Comparison of ENCODE assay signal across 15 cellular contexts in the genomic region with DNA sequence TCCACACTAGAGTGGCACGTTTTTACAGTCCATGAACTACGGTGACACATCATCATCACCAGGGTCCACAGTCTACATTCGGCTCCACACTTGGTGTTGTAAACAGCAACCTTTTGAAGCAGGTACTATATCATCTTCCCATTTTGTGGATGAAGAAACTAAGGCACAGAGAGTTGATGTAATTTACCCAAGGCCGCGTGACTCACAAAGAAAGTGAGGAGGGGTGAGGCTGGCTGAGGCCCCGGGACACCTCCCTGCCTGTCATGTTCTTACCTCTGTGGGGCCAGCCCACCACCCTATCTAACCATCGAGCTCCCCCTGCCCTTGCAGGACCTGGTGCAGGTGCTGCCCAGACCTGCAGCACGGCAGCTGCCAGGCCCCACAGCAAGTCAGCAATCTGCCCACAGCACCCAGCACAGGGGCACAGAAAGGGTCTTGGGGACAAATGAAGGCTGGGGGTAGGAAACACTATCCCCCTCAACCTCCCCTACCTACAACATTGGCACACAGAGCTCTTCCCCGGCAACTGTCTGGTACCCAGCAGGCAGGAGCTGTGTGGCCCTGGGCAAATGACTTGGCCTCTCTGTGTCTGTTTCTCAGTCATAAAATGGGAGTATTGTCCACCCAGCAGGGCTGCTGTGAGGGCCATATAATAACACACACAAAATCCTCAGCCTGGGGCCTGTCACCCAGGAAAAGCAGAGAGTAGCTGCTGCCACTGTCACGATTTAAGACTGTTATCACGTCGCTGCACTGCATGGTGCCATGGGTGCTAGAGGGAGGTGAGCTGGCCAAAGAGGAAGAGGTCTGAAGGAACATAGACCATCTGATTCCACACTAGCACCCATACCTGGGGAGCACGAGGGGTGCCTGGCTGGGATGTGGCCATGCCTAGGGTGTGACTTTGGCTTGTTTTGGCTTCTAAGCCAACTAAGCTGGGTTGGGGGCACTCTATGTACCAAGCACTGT.
DNase-seq lines count a peak whose midpoint lies in the region; ATAC-seq, FAIRE-seq and TF ChIP-seq lines count a peak whose summit lies in the region.
"Had no signal": no experiment of that assay in that cellular context is flagged by ENCODE, and none has a peak within 500 bp of the region (broad histone marks: within the 10 kb centered on the region; RNA-seq: fewer than 3 reads in every experiment).

No MANE protein-coding gene starts in this region.

- no peak overlapping the region for H3K9ac ChIP-seq in kidney (ENCODE audit: low read length in 2 of 2)

- FAIRE-seq in kidney (lab: Jason Lieb, UNC) (no peak), urothelium cell line (lab: Jason Lieb, UNC) (no peak)

- H3K27ac Mint-ChIP-seq in CD4-positive, alpha-beta memory T cell, result peak overlapping the region in 5 of 7 donors; percentile 30 to 87 (median 65)
- H3K27ac Mint-ChIP-seq in activated T-helper 2 cell treated with anti-CD3 and anti-CD28 coated beads, Interferon-gamma antibody, Interleukin-2, Interleukin-4, amounts not matched to agents 10 μg/mL and 5 μg/mL and 100 μg/mL, durations not matched to agents 14 hours and 24 hours and 36 hours, result peak overlapping the region; percentile 18
- H3K27ac Mint-ChIP-seq in stimulated activated effector memory CD8-positive, alpha-beta T cell treated with anti-CD3 and anti-CD28 coated beads, Interleukin-12 subunit alpha, Interleukin-12 subunit beta, amount 100 ng/mL, for 72 hours, result peak overlapping the region; percentile 74
- H3K27ac Mint-ChIP-seq: activated CD4-positive, alpha-beta memory T cell treated with anti-CD3 and anti-CD28 coated beads, Interleukin-2, amount 10 ng/mL, durations not matched to agents 7 days and 5 days; T-helper 2 cell treated with Interferon-gamma antibody and Interleukin-4, amounts not matched to agents 5 μg/mL and 100 μg/mL, for 36 hours had no signal

- DNase-seq in CD4-positive, alpha-beta memory T cell, result no peak
- no peak for DNase-seq in activated T-helper 2 cell treated with anti-CD3 and anti-CD28 coated beads, Interferon-gamma antibody, Interleukin-2, Interleukin-4, amounts not matched to agents 10 μg/mL and 5 μg/mL and 100 μg/mL, durations not matched to agents 14 hours and 24 hours and 36 hours (ENCODE audit: low spot score)
- no peak for DNase-seq in kidney
- no peak for DNase-seq in stimulated activated effector memory CD8-positive, alpha-beta T cell treated with anti-CD3 and anti-CD28 coated beads, Interleukin-12 subunit alpha, Interleukin-12 subunit beta, amount 100 ng/mL, for 72 hours (ENCODE audit: low spot score in 2 of 2)
- no peak for DNase-seq in urothelium cell line (ENCODE audit: low spot score)
- no peak for DNase-seq in A172 (ENCODE audit: low spot score)
- DNase-seq in foreskin keratinocyte, result no peak
- DNase-seq: activated CD4-positive, alpha-beta memory T cell treated with anti-CD3 and anti-CD28 coated beads, Interleukin-2, amount 10 ng/mL, durations not matched to agents 7 days and 5 days; activated gamma-delta T cell; mammary epithelial cell; MG63; ovary; stimulated activated CD4-positive, alpha-beta T cell treated with anti-CD3 and anti-CD28 coated beads, Interleukin-15, amount 100 ng/mL, for 24 hours had no signal

- peaks cover 97% of the 10 kb centered on the region for H3K4me1 ChIP-seq in CD4-positive, alpha-beta memory T cell (ENCODE audit: insufficient read depth, low read length)
- H3K4me1 ChIP-seq in kidney (ENCODE audit: control insufficient read depth in 1 of 2, insufficient read depth in 1 of 2, low read depth in 1 of 2, low read length in 2 of 2) (peaks cover 24 to 72% of the 10 kb centered on the region in 2 donors), foreskin keratinocyte (no peaks in the 10 kb centered on the region)

- peaks cover 53 to 95% (median 78%) of the 10 kb centered on the region in 4 donors for H3K4me1 Mint-ChIP-seq in CD4-positive, alpha-beta memory T cell
- H3K4me1 Mint-ChIP-seq in activated T-helper 2 cell treated with anti-CD3 and anti-CD28 coated beads, Interferon-gamma antibody, Interleukin-2, Interleukin-4, amounts not matched to agents 10 μg/mL and 5 μg/mL and 100 μg/mL, durations not matched to agents 14 hours and 24 hours and 36 hours (ENCODE audit: low read depth), result peaks cover 33% of the 10 kb centered on the region
- peaks cover 90% of the 10 kb centered on the region for H3K4me1 Mint-ChIP-seq in stimulated activated effector memory CD8-positive, alpha-beta T cell treated with anti-CD3 and anti-CD28 coated beads, Interleukin-12 subunit alpha, Interleukin-12 subunit beta, amount 100 ng/mL, for 72 hours

- no peaks in the 10 kb centered on the region for H3K27me3 Mint-ChIP-seq in CD4-positive, alpha-beta memory T cell
- H3K27me3 Mint-ChIP-seq in activated T-helper 2 cell treated with anti-CD3 and anti-CD28 coated beads, Interferon-gamma antibody, Interleukin-2, Interleukin-4, amounts not matched to agents 10 μg/mL and 5 μg/mL and 100 μg/mL, durations not matched to agents 14 hours and 24 hours and 36 hours (ENCODE audit: low read depth), result no peaks in the 10 kb centered on the region
- H3K27me3 Mint-ChIP-seq: activated CD4-positive, alpha-beta memory T cell treated with anti-CD3 and anti-CD28 coated beads, Interleukin-2, amount 10 ng/mL, durations not matched to agents 7 days and 5 days had no signal

- no peak overlapping the region for H3K27ac ChIP-seq in CD4-positive, alpha-beta memory T cell (ENCODE audit: low read depth, low read length)
- peak overlapping the region; percentile 5 to 8 for H3K27ac ChIP-seq in kidney (ENCODE audit: low read depth in 2 of 2, low read length in 2 of 2)
- no peak overlapping the region for H3K27ac ChIP-seq in foreskin keratinocyte
- H3K27ac ChIP-seq: ovary had no signal

- peaks cover 4 to 51% of the 10 kb centered on the region in 2 donors for H3K36me3 Mint-ChIP-seq in CD4-positive, alpha-beta memory T cell
- H3K36me3 Mint-ChIP-seq in activated T-helper 2 cell treated with anti-CD3 and anti-CD28 coated beads, Interferon-gamma antibody, Interleukin-2, Interleukin-4, amounts not matched to agents 10 μg/mL and 5 μg/mL and 100 μg/mL, durations not matched to agents 14 hours and 24 hours and 36 hours (ENCODE audit: low read depth), result peaks cover 14% of the 10 kb centered on the region
- peaks cover 22% of the 10 kb centered on the region for H3K36me3 Mint-ChIP-seq in stimulated activated effector memory CD8-positive, alpha-beta T cell treated with anti-CD3 and anti-CD28 coated beads, Interleukin-12 subunit alpha, Interleukin-12 subunit beta, amount 100 ng/mL, for 72 hours

- peaks cover 31% of the 10 kb centered on the region for H3K36me3 ChIP-seq in CD4-positive, alpha-beta memory T cell (ENCODE audit: insufficient read depth, low read length)
- no peaks in the 10 kb centered on the region for H3K36me3 ChIP-seq in kidney (ENCODE audit: control insufficient read depth in 1 of 2, insufficient read depth in 2 of 2, low read length in 2 of 2)
- H3K36me3 ChIP-seq: MG63, ovary had no signal

- H3K9me3 Mint-ChIP-seq in CD4-positive, alpha-beta memory T cell, result no peaks in the 10 kb centered on the region
- H3K9me3 Mint-ChIP-seq in activated T-helper 2 cell treated with anti-CD3 and anti-CD28 coated beads, Interferon-gamma antibody, Interleukin-2, Interleukin-4, amounts not matched to agents 10 μg/mL and 5 μg/mL and 100 μg/mL, durations not matched to agents 14 hours and 24 hours and 36 hours, result no peaks in the 10 kb centered on the region
- H3K9me3 Mint-ChIP-seq in stimulated activated effector memory CD8-positive, alpha-beta T cell treated with anti-CD3 and anti-CD28 coated beads, Interleukin-12 subunit alpha, Interleukin-12 subunit beta, amount 100 ng/mL, for 72 hours, result no peaks in the 10 kb centered on the region
- H3K9me3 Mint-ChIP-seq: activated CD4-positive, alpha-beta memory T cell treated with anti-CD3 and anti-CD28 coated beads, Interleukin-2, amount 10 ng/mL, durations not matched to agents 7 days and 5 days; T-helper 2 cell treated with Interferon-gamma antibody and Interleukin-4, amounts not matched to agents 5 μg/mL and 100 μg/mL, for 36 hours had no signal

- H3K9me3 ChIP-seq in CD4-positive, alpha-beta memory T cell (ENCODE audit: control insufficient read depth in 1 of 2, low read length in 2 of 2), result no peaks in the 10 kb centered on the region
- no peaks in the 10 kb centered on the region for H3K9me3 ChIP-seq in kidney (ENCODE audit: control insufficient read depth in 1 of 2, low read length in 2 of 2)
- H3K9me3 ChIP-seq: MG63, ovary had no signal

- H3K4me3 ChIP-seq in CD4-positive, alpha-beta memory T cell (ENCODE audit: low read length in 2 of 2), result no peak overlapping the region
- no peak overlapping the region for H3K4me3 ChIP-seq in kidney (ENCODE audit: low read length in 2 of 2)
- H3K4me3 ChIP-seq: MG63, ovary had no signal

- no peak for ATAC-seq in stimulated activated effector memory CD8-positive, alpha-beta T cell treated with anti-CD3 and anti-CD28 coated beads, Interleukin-12 subunit alpha, Interleukin-12 subunit beta, amount 100 ng/mL, for 72 hours
- no peak for ATAC-seq in GM19351 (IDR thresholded peaks at IDR 0.05; ENCODE audit: unreplicated experiment)
- no peak for ATAC-seq in foreskin keratinocyte

- intact Hi-C loops in CD4-positive, alpha-beta memory T cell (cut with micrococcal nuclease), result no loop called here
- intact Hi-C loops in activated T-helper 2 cell treated with anti-CD3 and anti-CD28 coated beads, Interferon-gamma antibody, Interleukin-2, Interleukin-4, amounts not matched to agents 10 μg/mL and 5 μg/mL and 100 μg/mL, durations not matched to agents 14 hours and 24 hours and 36 hours (cut with micrococcal nuclease), result no loop called here
- intact Hi-C loops in kidney (cut with DNase I), result no loop called here

- CTCF ChIA-PET in CD4-positive, alpha-beta memory T cell (lab: Charles Lee; ENCODE audit: partially characterized antibody), result interaction anchor here (1.1 kb wide), 1 partner anchor 494 kb away, joined by 3 read pairs; no protein-coding TSS in a partner anchor

- TF ChIP-seq CTCF in kidney (IDR thresholded peaks at IDR 0.05; ENCODE audit: borderline replicate concordance, extremely low read depth, insufficient read depth) (no peak), foreskin keratinocyte (conservative IDR thresholded peaks at IDR 0.05) (no peak)

- peak overlapping the region in 1 of 8 donors; percentile 21 for H3K4me3 Mint-ChIP-seq in CD4-positive, alpha-beta memory T cell
- H3K4me3 Mint-ChIP-seq in activated T-helper 2 cell treated with anti-CD3 and anti-CD28 coated beads, Interferon-gamma antibody, Interleukin-2, Interleukin-4, amounts not matched to agents 10 μg/mL and 5 μg/mL and 100 μg/mL, durations not matched to agents 14 hours and 24 hours and 36 hours (ENCODE audit: low read depth), result no peak overlapping the region
- no peak overlapping the region for H3K4me3 Mint-ChIP-seq in stimulated activated effector memory CD8-positive, alpha-beta T cell treated with anti-CD3 and anti-CD28 coated beads, Interleukin-12 subunit alpha, Interleukin-12 subunit beta, amount 100 ng/mL, for 72 hours
- H3K4me3 Mint-ChIP-seq: activated CD4-positive, alpha-beta memory T cell treated with anti-CD3 and anti-CD28 coated beads, Interleukin-2, amount 10 ng/mL, durations not matched to agents 7 days and 5 days; T-helper 2 cell treated with Interferon-gamma antibody and Interleukin-4, amounts not matched to agents 5 μg/mL and 100 μg/mL, for 36 hours had no signal

- POLR2A ChIA-PET in CD4-positive, alpha-beta memory T cell (lab: Charles Lee; ENCODE audit: partially characterized antibody), result interaction anchor here (1.0 kb wide), 1 partner anchor 14 kb away, joined by 3 read pairs; no protein-coding TSS in a partner anchor

- no peaks in the 10 kb centered on the region for H3K27me3 ChIP-seq in CD4-positive, alpha-beta memory T cell (ENCODE audit: insufficient read depth, low read length)
- H3K27me3 ChIP-seq in foreskin keratinocyte, result no peaks in the 10 kb centered on the region
- H3K27me3 ChIP-seq: MG63, ovary had no signal

Comparison
In these comparisons a context has a peak if more than half of its experiments do, and no peak if none do; other contexts are left out.
1. H3K27ac ChIP-seq: peak in kidney (2 of 2); none in CD4-positive, alpha-beta memory T cell (single experiment) and foreskin keratinocyte (single experiment).
2. H3K27ac Mint-ChIP-seq: peak in every context shown above with its lines; median percentile 74 in stimulated activated effector memory CD8-positive, alpha-beta T cell treated with anti-CD3 and anti-CD28 coated beads, Interleukin-12 subunit alpha, Interleukin-12 subunit beta, amount 100 ng/mL, for 72 hours; 65 in CD4-positive, alpha-beta memory T cell; 18 in activated T-helper 2 cell treated with anti-CD3 and anti-CD28 coated beads, Interferon-gamma antibody, Interleukin-2, Interleukin-4, amounts not matched to agents 10 μg/mL and 5 μg/mL and 100 μg/mL, durations not matched to agents 14 hours and 24 hours and 36 hours.